8 cellular contexts compared by ENCODE assay signal in the genomic region with DNA sequence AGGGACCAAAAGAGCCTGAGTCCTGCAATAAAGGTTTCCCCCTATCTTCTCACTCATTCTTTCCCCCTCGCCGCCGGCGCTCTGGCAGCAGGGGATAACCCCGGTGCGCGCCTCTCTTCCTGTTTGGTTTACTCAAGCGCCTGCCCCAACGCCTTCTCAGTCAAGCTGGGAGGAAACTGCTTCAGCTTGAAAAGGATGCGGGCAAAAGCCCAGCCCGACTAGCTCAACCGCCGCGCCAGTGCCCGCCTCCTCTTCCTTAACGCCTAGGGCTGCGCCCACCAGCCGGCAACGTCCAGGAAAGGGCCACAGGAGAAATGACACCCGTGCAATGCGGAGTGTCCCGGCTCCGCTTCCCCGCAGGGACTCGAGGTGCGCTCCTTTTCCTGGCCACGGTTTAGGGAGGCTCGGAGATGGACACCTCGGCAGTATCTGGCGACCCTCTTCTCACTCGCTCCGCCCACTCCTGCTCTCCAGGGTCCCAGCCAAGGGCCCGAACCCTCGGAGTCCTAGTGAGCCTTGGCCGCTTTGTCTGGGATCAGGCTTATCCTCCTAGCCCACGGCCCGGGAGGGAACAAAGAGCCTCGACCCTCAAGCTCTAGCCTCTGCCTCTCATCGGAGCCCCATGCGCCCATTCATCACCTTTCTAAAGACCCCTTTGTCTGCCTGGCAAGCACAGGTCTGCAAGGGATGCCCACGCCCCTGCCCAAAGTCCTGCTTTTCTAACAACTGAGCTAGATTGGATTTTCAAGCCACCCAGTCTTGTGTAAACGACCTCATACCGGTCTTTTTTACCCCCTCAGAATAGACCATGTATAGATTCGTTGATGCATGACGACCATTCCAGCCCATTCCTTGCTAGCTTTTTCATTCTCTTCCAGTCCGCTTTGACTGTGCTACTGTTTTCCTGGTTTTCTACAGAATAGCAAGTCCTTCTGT. TPM values are rescaled to one million over a fixed set of nuclear protein-coding genes. Genes with fewer than 3 reads are reported as not detected.
DNase-seq lines count a peak whose midpoint lies in the region; ATAC-seq and TF ChIP-seq lines count a peak whose summit lies in the region.

No MANE protein-coding gene starts in this region.

- in situ Hi-C loops in GM13977 (cut with MboI; ENCODE audit: low pct_unique_long_range_greater_than_20kb, low sequenced_read_pairs, unreplicated experiment) = no loop called here

- peaks cover 0 to 6% (median 1%) of the 10 kb centered on the region in 4 donors for H3K4me1 ChIP-seq in liver (ENCODE audit: control insufficient read depth in 4 of 4, insufficient read depth in 4 of 4, low read length in 3 of 4)

- DNase-seq in GM13977 (ENCODE audit: low spot score) = peak; percentile 70
- DNase-seq in NCI-H2029 treated with DMSO at 0.1 percent for 48 hours (lab: John Stamatoyannopoulos, UW) = peak; percentile 29
- DNase-seq in activated CD4-positive, CD25-positive, alpha-beta regulatory T cell (lab: John Stamatoyannopoulos, UW) = peak; percentile 68 to 81 (median 75)
- peak; percentile 61 for DNase-seq in choroid plexus epithelial cell (ENCODE audit: low read depth)
- peak; percentile 82 to 96 for DNase-seq in stimulated activated CD4-positive, alpha-beta T cell treated with anti-CD3 and anti-CD28 coated beads, Interleukin-4, amount 100 ng/mL, for 4 hours
- DNase-seq in DMS114 treated with DMSO at 0.1 percent for 48 hours (lab: John Stamatoyannopoulos, UW; ENCODE audit: unreplicated experiment) = no peak

- no peaks in the 10 kb centered on the region for H3K9me3 ChIP-seq in liver (ENCODE audit: control insufficient read depth in 4 of 4, low read length in 3 of 4)

- peak overlapping the region; percentile 77 to 87 for H3K27ac ChIP-seq in liver (ENCODE audit: low read depth in 1 of 2, low read length in 2 of 2)

- TF ChIP-seq CTCF in GM13977 (IDR thresholded peaks at IDR 0.05; ENCODE audit: extremely low read depth, insufficient read depth, missing control alignments) = no peak
- TF ChIP-seq CTCF in choroid plexus epithelial cell (conservative IDR thresholded peaks at IDR 0.05; ENCODE audit: low read depth, low read length) = no peak
- TF ChIP-seq CTCF in liver (IDR thresholded peaks at IDR 0.05; ENCODE audit: low read depth, low read length, missing input control) = no peak

- peaks cover 0 to 2% (median 0%) of the 10 kb centered on the region in 4 donors for H3K27me3 ChIP-seq in liver (ENCODE audit: control insufficient read depth in 4 of 4, insufficient read depth in 4 of 4, low read length in 3 of 4)

- peak; percentile 41 for ATAC-seq in HG02798 (IDR thresholded peaks at IDR 0.05; ENCODE audit: poor library complexity, unreplicated experiment)

- H3K36me3 ChIP-seq in liver (ENCODE audit: control insufficient read depth in 4 of 4, insufficient read depth in 3 of 4, low read depth in 1 of 4, low read length in 3 of 4) = no peaks in the 10 kb centered on the region

- 1% methylated on average over 46 of the region's 46 CpGs for WGBS in liver

- H3K4me3 ChIP-seq in choroid plexus epithelial cell (ENCODE audit: low read depth, low read length) = peak overlapping the region; percentile 71
- peak overlapping the region; percentile 11 to 52 (median 28) for H3K4me3 ChIP-seq in liver (ENCODE audit: low read depth in 1 of 3, low read length in 3 of 3)

- H3K9ac ChIP-seq in liver (ENCODE audit: low read depth in 1 of 2, low read length in 2 of 2) = peak overlapping the region in 1 of 2 donors; percentile 82

- no peak for TF ChIP-seq RAD21 in liver (IDR thresholded peaks at IDR 0.05)

TF ChIP-seq in liver, 16 proteins besides CTCF, POLR2A, EP300 and RAD21:
- no peak for TF ChIP-seq MAX (IDR thresholded peaks at IDR 0.05)
- TF ChIP-seq REST (IDR thresholded peaks at IDR 0.05) = no peak
- no peak for TF ChIP-seq RXRA (IDR thresholded peaks at IDR 0.05)
- no peak for TF ChIP-seq HNF4G (IDR thresholded peaks at IDR 0.05)
- no peak for TF ChIP-seq JUND (IDR thresholded peaks at IDR 0.05)
- no peak for TF ChIP-seq SP1 (IDR thresholded peaks at IDR 0.05)
- TF ChIP-seq TAF1 (conservative IDR thresholded peaks at IDR 0.05) = no peak
- TF ChIP-seq ZBTB33 (IDR thresholded peaks at IDR 0.05) = no peak
- no peak for TF ChIP-seq FOXA2 (IDR thresholded peaks at IDR 0.05)
- TF ChIP-seq GABPA (IDR thresholded peaks at IDR 0.05 in 1 of 2, conservative IDR thresholded peaks at IDR 0.05 in 1 of 2) = no peak
- no peak for TF ChIP-seq EGR1 (IDR thresholded peaks at IDR 0.05; ENCODE audit: low read depth in 2 of 2)
- TF ChIP-seq NR2F2 (IDR thresholded peaks at IDR 0.05) = no peak
- no peak for TF ChIP-seq FOXA1 (IDR thresholded peaks at IDR 0.05)
- no peak for TF ChIP-seq ATF3 (IDR thresholded peaks at IDR 0.05)
- no peak for TF ChIP-seq HNF4A (conservative IDR thresholded peaks at IDR 0.05)
- TF ChIP-seq YY1 (IDR thresholded peaks at IDR 0.05) = no peak

RNA-seq across cellular contexts. Expression of gene ST8SIA4, which starts 2.0 kb away (rescaled TPM):
- 1 to 10 TPM; 2.3 to 4.1 TPM for total RNA-seq in liver
- polyA plus RNA-seq in liver = under 1 TPM; 0.35 to 0.78 TPM
